Comparison of ENCODE assay signal across 28 cellular contexts in the genomic region with DNA sequence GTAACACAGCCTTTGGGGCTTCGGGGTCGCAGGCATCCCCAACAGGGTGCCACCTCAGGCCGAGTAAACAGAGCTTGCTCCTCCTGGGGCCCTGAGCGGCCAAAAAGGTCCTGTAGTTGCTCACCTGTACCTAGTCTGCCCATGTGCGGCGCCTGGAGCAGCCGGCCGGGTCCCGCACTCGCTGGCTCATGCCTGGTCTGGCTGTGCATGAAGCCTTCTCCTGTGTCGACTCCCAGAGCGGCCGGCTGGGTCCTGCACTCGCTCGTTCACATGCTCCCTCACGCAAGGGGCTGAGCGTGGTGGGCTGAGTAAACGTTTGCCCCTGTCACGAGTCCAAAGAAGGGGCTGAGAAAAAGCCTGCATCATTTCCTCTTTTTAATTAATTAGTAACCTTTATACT.
"Had no signal": no experiment of that assay in that cellular context is flagged by ENCODE, and none has a peak within 500 bp of the region (broad histone marks: within the 10 kb centered on the region; RNA-seq: fewer than 3 reads in every experiment).

No MANE protein-coding gene starts in this region.

- H3K4me1 Mint-ChIP-seq: activated CD4-positive, alpha-beta T cell treated with anti-CD3 and anti-CD28 coated beads, Interleukin-2, amount 10 ng/mL, durations not matched to agents 7 days and 5 days; activated T-helper 17 cell treated with anti-CD3 and anti-CD28 coated beads, Interleukin-2, amount 50 U/mL, for 72 hours; immature natural killer cell; naive thymus-derived CD4-positive, alpha-beta T cell; neural crest cell; stimulated activated effector memory CD8-positive, alpha-beta T cell treated with anti-CD3 and anti-CD28 coated beads, Interleukin-12 subunit alpha, Interleukin-12 subunit beta, amount 100 ng/mL, for 72 hours; stimulated activated naive CD8-positive, alpha-beta T cell treated with anti-CD3 and anti-CD28 coated beads, Interleukin-15, amount 100 ng/mL, for 72 hours had no signal

- ATAC-seq: activated CD8-positive, alpha-beta T cell treated with anti-CD3 and anti-CD28 coated beads for 36 hours; activated T-cell treated with anti-CD3 and anti-CD28 coated beads, Interleukin-2, amount 50 U/mL, for 4 hours; activated T-helper 17 cell treated with anti-CD3 and anti-CD28 coated beads, Interleukin-2, amount 50 U/mL, for 72 hours; naive thymus-derived CD4-positive, alpha-beta T cell; stimulated activated effector memory CD8-positive, alpha-beta T cell treated with anti-CD3 and anti-CD28 coated beads, Interleukin-12 subunit alpha, Interleukin-12 subunit beta, amount 100 ng/mL, for 72 hours; stimulated activated naive CD8-positive, alpha-beta T cell treated with anti-CD3 and anti-CD28 coated beads, Interleukin-15, amount 100 ng/mL, for 72 hours had no signal

- DNase-seq: activated CD4-positive, alpha-beta T cell treated with anti-CD3 and anti-CD28 coated beads for 1 hour; activated CD4-positive, alpha-beta T cell treated with anti-CD3 and anti-CD28 coated beads, Interleukin-2, amount 10 ng/mL, durations not matched to agents 7 days and 5 days; activated CD8-positive, alpha-beta T cell treated with anti-CD3 and anti-CD28 coated beads for 36 hours; activated gamma-delta T cell treated with Interleukin-2 at 50 U/mL for 16 hours; activated naive CD4-positive, alpha-beta T cell treated with anti-CD3 and anti-CD28 coated beads, Interleukin-2, amount 50 U/mL, for 16 hours; activated T-cell treated with anti-CD3 and anti-CD28 coated beads, Interleukin-2, amount 50 U/mL, for 4 hours; amniotic stem cell; caudate nucleus; cortex of kidney; head of caudate nucleus; hypothalamus; immature natural killer cell; midbrain; naive thymus-derived CD4-positive, alpha-beta T cell; right lobe of liver; stimulated activated CD4-positive, alpha-beta T cell treated with anti-CD3 and anti-CD28 coated beads, Interleukin-12 subunit alpha, Interleukin-12 subunit beta, amount 100 ng/mL, for 4 hours; stimulated activated CD4-positive, alpha-beta T cell treated with anti-CD3 and anti-CD28 coated beads, Interleukin-4, amount 100 ng/mL, for 1 hour; stimulated activated naive CD8-positive, alpha-beta T cell treated with anti-CD3 and anti-CD28 coated beads, Interleukin-15, amount 100 ng/mL, for 72 hours; substantia nigra; T-helper 1 cell; thyroid gland had no signal

- H3K27ac Mint-ChIP-seq: activated CD4-positive, alpha-beta T cell treated with anti-CD3 and anti-CD28 coated beads, Interleukin-2, amount 10 ng/mL, durations not matched to agents 7 days and 5 days; activated CD8-positive, alpha-beta T cell treated with anti-CD3 and anti-CD28 coated beads for 36 hours; activated T-helper 17 cell treated with anti-CD3 and anti-CD28 coated beads, Interleukin-2, amount 50 U/mL, for 72 hours; immature natural killer cell; naive thymus-derived CD4-positive, alpha-beta T cell; stimulated activated effector memory CD8-positive, alpha-beta T cell treated with anti-CD3 and anti-CD28 coated beads, Interleukin-12 subunit alpha, Interleukin-12 subunit beta, amount 100 ng/mL, for 72 hours; stimulated activated naive CD8-positive, alpha-beta T cell treated with anti-CD3 and anti-CD28 coated beads, Interleukin-15, amount 100 ng/mL, for 72 hours had no signal

- H3K4me3 Mint-ChIP-seq: activated CD4-positive, alpha-beta T cell treated with anti-CD3 and anti-CD28 coated beads, Interleukin-2, amount 10 ng/mL, durations not matched to agents 7 days and 5 days; activated CD8-positive, alpha-beta T cell treated with anti-CD3 and anti-CD28 coated beads for 36 hours; activated T-cell treated with anti-CD3 and anti-CD28 coated beads, Interleukin-2, amount 50 U/mL, for 4 hours; activated T-helper 17 cell treated with anti-CD3 and anti-CD28 coated beads, Interleukin-2, amount 50 U/mL, for 72 hours; immature natural killer cell; naive thymus-derived CD4-positive, alpha-beta T cell; neural crest cell; stimulated activated effector memory CD8-positive, alpha-beta T cell treated with anti-CD3 and anti-CD28 coated beads, Interleukin-12 subunit alpha, Interleukin-12 subunit beta, amount 100 ng/mL, for 72 hours; stimulated activated naive CD8-positive, alpha-beta T cell treated with anti-CD3 and anti-CD28 coated beads, Interleukin-15, amount 100 ng/mL, for 72 hours had no signal

- H3K9me3 ChIP-seq: right lobe of liver, thyroid gland had no signal

- H3K9me3 Mint-ChIP-seq: activated CD4-positive, alpha-beta T cell treated with anti-CD3 and anti-CD28 coated beads, Interleukin-2, amount 10 ng/mL, durations not matched to agents 7 days and 5 days; activated CD8-positive, alpha-beta T cell treated with anti-CD3 and anti-CD28 coated beads for 36 hours; activated T-cell treated with anti-CD3 and anti-CD28 coated beads, Interleukin-2, amount 50 U/mL, for 4 hours; activated T-helper 17 cell treated with anti-CD3 and anti-CD28 coated beads, Interleukin-2, amount 50 U/mL, for 72 hours; immature natural killer cell; neural crest cell; stimulated activated effector memory CD8-positive, alpha-beta T cell treated with anti-CD3 and anti-CD28 coated beads, Interleukin-12 subunit alpha, Interleukin-12 subunit beta, amount 100 ng/mL, for 72 hours; stimulated activated naive CD8-positive, alpha-beta T cell treated with anti-CD3 and anti-CD28 coated beads, Interleukin-15, amount 100 ng/mL, for 72 hours had no signal

- H3K4me1 ChIP-seq: right lobe of liver, thyroid gland had no signal

- H3K27ac ChIP-seq: right lobe of liver, skin epidermis, thyroid gland had no signal

- H3K4me3 ChIP-seq: right lobe of liver, skin epidermis, thyroid gland had no signal

- H3K27me3 ChIP-seq: right lobe of liver, thyroid gland had no signal

- H3K36me3 ChIP-seq: right lobe of liver, thyroid gland had no signal

- H3K36me3 Mint-ChIP-seq: immature natural killer cell; naive thymus-derived CD4-positive, alpha-beta T cell; stimulated activated effector memory CD8-positive, alpha-beta T cell treated with anti-CD3 and anti-CD28 coated beads, Interleukin-12 subunit alpha, Interleukin-12 subunit beta, amount 100 ng/mL, for 72 hours had no signal

- FAIRE-seq: astrocyte, endothelial cell of umbilical vein had no signal

- H3K27me3 Mint-ChIP-seq: activated CD8-positive, alpha-beta T cell treated with anti-CD3 and anti-CD28 coated beads for 36 hours; progenitor cell of endocrine pancreas; stimulated activated naive CD8-positive, alpha-beta T cell treated with anti-CD3 and anti-CD28 coated beads, Interleukin-15, amount 100 ng/mL, for 72 hours had no signal
